21 cellular contexts compared by ENCODE assay signal in genomic region chr1:176802316-176802715, GRCh38.
"Had no signal": no experiment of that assay in that cellular context is flagged by ENCODE, and none has a peak within 500 bp of the region (broad histone marks: within the 10 kb centered on the region; RNA-seq: fewer than 3 reads in every experiment).

No MANE protein-coding gene starts in this region.

- H3K27ac Mint-ChIP-seq: activated B cell treated with CpG ODN at 0.5 μM for 24 hours; activated CD4-positive, alpha-beta T cell treated with anti-CD3 and anti-CD28 coated beads for 36 hours; activated naive CD8-positive, alpha-beta T cell treated with anti-CD3 and anti-CD28 coated beads, Interleukin-2, amount 10 ng/mL, durations not matched to agents 7 days and 5 days; naive thymus-derived CD8-positive, alpha-beta T cell had no signal

- H3K9me3 ChIP-seq: neutrophil, ovary, prostate gland, spleen, upper lobe of left lung had no signal

- H3K36me3 Mint-ChIP-seq: activated naive CD8-positive, alpha-beta T cell treated with anti-CD3 and anti-CD28 coated beads, Interleukin-2, amount 10 ng/mL, durations not matched to agents 7 days and 5 days; naive thymus-derived CD8-positive, alpha-beta T cell had no signal

- H3K4me1 Mint-ChIP-seq: activated B cell treated with CpG ODN at 0.5 μM for 24 hours; activated CD4-positive, alpha-beta T cell treated with anti-CD3 and anti-CD28 coated beads for 36 hours; activated naive CD8-positive, alpha-beta T cell treated with anti-CD3 and anti-CD28 coated beads, Interleukin-2, amount 10 ng/mL, durations not matched to agents 7 days and 5 days; naive thymus-derived CD8-positive, alpha-beta T cell had no signal

- H3K4me3 ChIP-seq: ovary, prostate gland, spleen, upper lobe of left lung had no signal

- H3K27me3 Mint-ChIP-seq: activated naive CD8-positive, alpha-beta T cell treated with anti-CD3 and anti-CD28 coated beads, Interleukin-2, amount 10 ng/mL, durations not matched to agents 7 days and 5 days had no signal

- H3K27ac ChIP-seq: neutrophil, ovary, prostate gland, spleen, upper lobe of left lung had no signal

- H3K27me3 ChIP-seq: neutrophil, ovary, spleen, upper lobe of left lung had no signal

- DNase-seq: activated B cell treated with CpG ODN at 0.5 μM for 24 hours; activated CD4-positive, alpha-beta T cell treated with anti-CD3 and anti-CD28 coated beads for 36 hours; activated CD4-positive, alpha-beta T cell treated with anti-CD3 and anti-CD28 coated beads, Interleukin-2, amount 50 U/mL, for 4 hours; activated naive CD4-positive, alpha-beta T cell treated with Interleukin-2 at 50 U/mL for 16 hours; activated naive CD8-positive, alpha-beta T cell treated with anti-CD3 and anti-CD28 coated beads, Interleukin-2, amount 10 ng/mL, durations not matched to agents 7 days and 5 days; activated T-cell treated with anti-CD3 and anti-CD28 coated beads, Interleukin-2, amount 50 U/mL, for 48 hours; amniotic stem cell; dermis blood vessel endothelial cell; effector CD8-positive, alpha-beta T cell; foreskin melanocyte; hippocampal formation; naive thymus-derived CD8-positive, alpha-beta T cell; spleen; stimulated activated CD4-positive, alpha-beta T cell treated with anti-CD3 and anti-CD28 coated beads, Interleukin-4, amount 100 ng/mL, for 1 hour; stimulated activated naive CD4-positive, alpha-beta T cell; T-helper 1 cell; upper lobe of left lung had no signal

- FAIRE-seq: TTC549 had no signal

- H3K4me1 ChIP-seq: prostate gland, spleen, upper lobe of left lung had no signal

- H3K36me3 ChIP-seq: neutrophil, ovary, prostate gland, spleen, upper lobe of left lung had no signal

- H3K9me3 Mint-ChIP-seq: activated B cell treated with CpG ODN at 0.5 μM for 24 hours; activated naive CD8-positive, alpha-beta T cell treated with anti-CD3 and anti-CD28 coated beads, Interleukin-2, amount 10 ng/mL, durations not matched to agents 7 days and 5 days had no signal

- ATAC-seq: activated CD4-positive, alpha-beta T cell treated with anti-CD3 and anti-CD28 coated beads for 36 hours; naive thymus-derived CD8-positive, alpha-beta T cell had no signal

- H3K4me3 Mint-ChIP-seq: activated B cell treated with CpG ODN at 0.5 μM for 24 hours; activated CD4-positive, alpha-beta T cell treated with anti-CD3 and anti-CD28 coated beads for 36 hours; activated naive CD8-positive, alpha-beta T cell treated with anti-CD3 and anti-CD28 coated beads, Interleukin-2, amount 10 ng/mL, durations not matched to agents 7 days and 5 days; naive thymus-derived CD8-positive, alpha-beta T cell had no signal
